In genomic region chr11:120391297-120391696, GRCh38 we compare ENCODE assay signal across 12 cellular contexts. TPM values are rescaled to one million over a fixed set of nuclear protein-coding genes. Genes with fewer than 3 reads are reported as not detected.
DNase-seq lines count a peak whose midpoint lies in the region; TF ChIP-seq lines count a peak whose summit lies in the region.
"Had no signal": no experiment of that assay in that cellular context is flagged by ENCODE, and none has a peak within 500 bp of the region (broad histone marks: within the 10 kb centered on the region; RNA-seq: fewer than 3 reads in every experiment).

No MANE protein-coding gene starts in this region.

- H3K4me3 ChIP-seq in PC-9 = no peak overlapping the region
- H3K4me3 ChIP-seq: esophagus muscularis mucosa, tibial artery had no signal

- no peaks in the 10 kb centered on the region for H3K9me2 ChIP-seq in PC-9 (ENCODE audit: insufficient read depth)

- no peaks in the 10 kb centered on the region for H3K36me3 ChIP-seq in PC-9 (ENCODE audit: low read depth)
- H3K36me3 ChIP-seq: esophagus muscularis mucosa, tibial artery had no signal

- peaks cover 94% of the 10 kb centered on the region for H3K79me2 ChIP-seq in PC-9 (ENCODE audit: low read depth)

- H3K4me1 ChIP-seq in PC-9 (replicated peaks; ENCODE audit: insufficient read depth) = peaks cover 20% of the 10 kb centered on the region

- peaks cover 6% of the 10 kb centered on the region; the same call in 1 of the 2 replicates for H3F3A ChIP-seq in PC-9 (ENCODE audit: insufficient read depth, low read depth)

- H3K4me2 ChIP-seq in PC-9 = no peak overlapping the region

- peaks cover 5% of the 10 kb centered on the region; the same call in 1 of the 2 replicates for H3K9me3 Mint-ChIP-seq in HFFc6

- H3K27ac ChIP-seq in PC-9 = no peak overlapping the region
- H3K27ac ChIP-seq: tibial artery had no signal

- intact Hi-C loops in PC-9 (cut with micrococcal nuclease; ENCODE audit: unreplicated experiment) = no loop called here

- no peaks in the 10 kb centered on the region for H3K27me3 ChIP-seq in PC-9 (ENCODE audit: insufficient read depth, low read depth)
- H3K27me3 ChIP-seq: esophagus muscularis mucosa, tibial artery had no signal

- peaks cover 9% of the 10 kb centered on the region; the same call in 1 of the 2 replicates for H4K20me1 ChIP-seq in PC-9 (ENCODE audit: insufficient read depth)

- peaks cover 73% of the 10 kb centered on the region for H3K4me1 Mint-ChIP-seq in HFFc6 (ENCODE audit: low read depth)
- H3K4me1 Mint-ChIP-seq: activated B cell treated with CpG ODN at 0.5 μM for 24 hours had no signal

- H3K36me3 Mint-ChIP-seq in HFFc6 (ENCODE audit: low read depth) = peaks cover 27% of the 10 kb centered on the region

- H2AFZ ChIP-seq in PC-9 = no peak overlapping the region

- H3K9me3 ChIP-seq in PC-9 (ENCODE audit: insufficient read depth, low read depth) = peaks cover 5% of the 10 kb centered on the region; the same call in 1 of the 2 replicates
- H3K9me3 ChIP-seq: esophagus muscularis mucosa, tibial artery had no signal

- POLR2A ChIA-PET in PC-9 (lab: Charles Lee; ENCODE audit: unreplicated experiment) = interaction anchor here (0.7 kb wide), 1 partner anchor 42 kb away, joined by 6 read pairs; no protein-coding TSS in a partner anchor

- no TSS peak for BruUV-seq in PC-9 (replicated peaks; lab: Mats Ljungman, UMichigan)

- DNase-seq in HFFc6 (no peak), dermis microvascular lymphatic vessel endothelial cell (ENCODE audit: low read depth in 2 of 2) (peak; percentile 80 to 81), left kidney (ENCODE audit: low read depth, low spot score) (peak; percentile 32), pons (ENCODE audit: low spot score) (peak; percentile 95), NCI-H2029 treated with DMSO at 0.1 percent for 48 hours (lab: John Stamatoyannopoulos, UW) (no peak), NCI-H446 (lab: John Stamatoyannopoulos, UW) (no peak), germinal center (ENCODE audit: low spot score) (no peak), PC-9 (no peak)
- DNase-seq: activated B cell treated with CpG ODN at 0.5 μM for 24 hours, NCI-H2171 treated with DMSO at 0.1 percent for 48 hours, tibial artery had no signal

- no peak for TF ChIP-seq CTCF in HFFc6 (IDR thresholded peaks at IDR 0.05)
- TF ChIP-seq CTCF in PC-9 (conservative IDR thresholded peaks at IDR 0.05) = no peak

- peaks cover 3% of the 10 kb centered on the region; the same call in 1 of the 2 replicates for H3K27me3 Mint-ChIP-seq in HFFc6 (ENCODE audit: insufficient read depth)

- H3K27ac Mint-ChIP-seq in HFFc6 = peak overlapping the region; percentile 18; the same call in 1 of the 2 replicates
- H3K27ac Mint-ChIP-seq: activated B cell treated with CpG ODN at 0.5 μM for 24 hours had no signal

- 0 out of 2 replicates have a peak overlapping the region, but pooled peaks have one; percentile 5 for H3K4me3 Mint-ChIP-seq in HFFc6
- H3K4me3 Mint-ChIP-seq: activated B cell treated with CpG ODN at 0.5 μM for 24 hours had no signal

- CTCF ChIA-PET in PC-9 (lab: Charles Lee) = no interaction called here

RNA-seq across cellular contexts. Expression of gene ARHGEF12, which starts 55.1 kb away (rescaled TPM):
- total RNA-seq in HFFc6 (2021; fragmentation: NEBNext Ultra II Directional; extraction: Animal tissue kit (Norgen Biotek cat#: 25700)) = 10 to 100 TPM; 72.9 to 95.1 (median 85.0) TPM
- total RNA-seq in dermis microvascular lymphatic vessel endothelial cell (99.7 and 128 TPM in 2 replicates), PC-9 (2021) (61.5 and 76.5 TPM in 2 replicates)

Comparison
In these comparisons a context has a peak if more than half of its experiments do, and no peak if none do; other contexts are left out.
1. DNase-seq: peak in dermis microvascular lymphatic vessel endothelial cell (2 of 2), left kidney (single experiment) and pons (single experiment); none in HFFc6 (single experiment), NCI-H2029 treated with DMSO at 0.1 percent for 48 hours (single experiment), NCI-H446 (0 of 2), germinal center (single experiment) and PC-9 (0 of 2).